In the genomic region with DNA sequence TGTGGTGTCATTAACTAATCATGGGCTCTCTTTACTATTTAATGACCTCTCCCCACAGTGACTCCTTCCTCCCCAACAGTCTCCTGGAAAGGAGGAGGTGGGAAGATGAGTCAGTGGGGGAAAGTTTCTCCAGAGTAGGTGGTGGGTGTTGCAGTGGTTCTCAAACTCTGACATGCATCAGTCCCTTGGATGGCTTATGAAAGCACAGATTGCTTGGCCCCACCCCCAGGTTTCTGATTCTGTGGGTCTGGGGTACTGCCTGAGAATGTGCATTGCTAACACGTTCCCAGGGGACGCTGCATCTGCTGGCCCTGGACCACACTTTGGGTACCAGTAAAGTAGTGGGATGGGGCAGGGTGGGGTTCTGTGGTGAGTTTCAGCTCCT, we compare ENCODE assay signal across 9 cellular contexts. TPM values are rescaled to one million over a fixed set of nuclear protein-coding genes. Genes with fewer than 3 reads are reported as not detected.
DNase-seq lines count a peak whose midpoint lies in the region; ATAC-seq lines count a peak whose summit lies in the region.
"Had no signal": no experiment of that assay in that cellular context is flagged by ENCODE, and none has a peak within 500 bp of the region (broad histone marks: within the 10 kb centered on the region; RNA-seq: fewer than 3 reads in every experiment).

No MANE protein-coding gene starts in this region.

- no peaks in the 10 kb centered on the region for H3K27me3 ChIP-seq in esophagus (ENCODE audit: control insufficient read depth in 1 of 2, insufficient read depth in 2 of 2, low read length in 2 of 2)
- H3K27me3 ChIP-seq: cardiac muscle cell had no signal

- no peaks in the 10 kb centered on the region for H3K9me3 Mint-ChIP-seq in T-helper 2 cell treated with Interferon-gamma antibody and Interleukin-4, amounts not matched to agents 5 μg/mL and 100 μg/mL, for 36 hours
- no peaks in the 10 kb centered on the region for H3K9me3 Mint-ChIP-seq in stimulated activated memory B cell treated with anti-CD40 and anti-IgM and Interleukin-4, amounts not matched to agents 10 μg/mL and 1 μg/mL and 100 μg/mL, for 72 hours

- ATAC-seq in GM21723 (IDR thresholded peaks at IDR 0.05; ENCODE audit: unreplicated experiment): peak; percentile 21
- ATAC-seq in stimulated activated memory B cell treated with anti-CD40 and anti-IgM and Interleukin-4, amounts not matched to agents 10 μg/mL and 1 μg/mL and 100 μg/mL, for 72 hours: no peak

- H3K36me3 ChIP-seq in esophagus (ENCODE audit: control insufficient read depth in 2 of 2, insufficient read depth in 2 of 2, low read length in 1 of 2): peaks cover 0 to 7% of the 10 kb centered on the region in 2 donors
- H3K36me3 ChIP-seq: cardiac muscle cell had no signal

- peaks cover 82% of the 10 kb centered on the region for H3K4me1 Mint-ChIP-seq in T-helper 2 cell treated with Interferon-gamma antibody and Interleukin-4, amounts not matched to agents 5 μg/mL and 100 μg/mL, for 36 hours (ENCODE audit: low read depth)
- peaks cover 95% of the 10 kb centered on the region for H3K4me1 Mint-ChIP-seq in stimulated activated memory B cell treated with anti-CD40 and anti-IgM and Interleukin-4, amounts not matched to agents 10 μg/mL and 1 μg/mL and 100 μg/mL, for 72 hours

- peaks cover 49% of the 10 kb centered on the region for H3K36me3 Mint-ChIP-seq in T-helper 2 cell treated with Interferon-gamma antibody and Interleukin-4, amounts not matched to agents 5 μg/mL and 100 μg/mL, for 36 hours (ENCODE audit: low read depth)
- H3K36me3 Mint-ChIP-seq in stimulated activated memory B cell treated with anti-CD40 and anti-IgM and Interleukin-4, amounts not matched to agents 10 μg/mL and 1 μg/mL and 100 μg/mL, for 72 hours: peaks cover 75% of the 10 kb centered on the region

- H3K9me3 ChIP-seq in esophagus (ENCODE audit: control insufficient read depth in 2 of 2, insufficient read depth in 1 of 2, low read depth in 1 of 2, low read length in 1 of 2): no peaks in the 10 kb centered on the region

- H3K27me3 Mint-ChIP-seq in T-helper 2 cell treated with Interferon-gamma antibody and Interleukin-4, amounts not matched to agents 5 μg/mL and 100 μg/mL, for 36 hours (ENCODE audit: low read depth): no peaks in the 10 kb centered on the region
- H3K27me3 Mint-ChIP-seq in stimulated activated memory B cell treated with anti-CD40 and anti-IgM and Interleukin-4, amounts not matched to agents 10 μg/mL and 1 μg/mL and 100 μg/mL, for 72 hours: no peaks in the 10 kb centered on the region

- H3K4me3 Mint-ChIP-seq in T-helper 2 cell treated with Interferon-gamma antibody and Interleukin-4, amounts not matched to agents 5 μg/mL and 100 μg/mL, for 36 hours: peak overlapping the region; percentile 82
- H3K4me3 Mint-ChIP-seq in stimulated activated memory B cell treated with anti-CD40 and anti-IgM and Interleukin-4, amounts not matched to agents 10 μg/mL and 1 μg/mL and 100 μg/mL, for 72 hours: peak overlapping the region; percentile 36

- H3K27ac Mint-ChIP-seq in T-helper 2 cell treated with Interferon-gamma antibody and Interleukin-4, amounts not matched to agents 5 μg/mL and 100 μg/mL, for 36 hours: peak overlapping the region; percentile 90
- H3K27ac Mint-ChIP-seq in stimulated activated memory B cell treated with anti-CD40 and anti-IgM and Interleukin-4, amounts not matched to agents 10 μg/mL and 1 μg/mL and 100 μg/mL, for 72 hours: peak overlapping the region; percentile 84

- peaks cover 27 to 64% of the 10 kb centered on the region in 2 donors for H3K4me1 ChIP-seq in esophagus (ENCODE audit: control insufficient read depth in 2 of 2, insufficient read depth in 2 of 2, low read length in 1 of 2)

- peak overlapping the region; percentile 83 to 84 for H3K27ac ChIP-seq in esophagus (ENCODE audit: low read depth in 2 of 2, low read length in 1 of 2)
- H3K27ac ChIP-seq: cardiac muscle cell had no signal

- 73 to 83% methylated on average over 2 of the region's 2 CpGs for WGBS in esophagus, 2 donors

- H3K4me3 ChIP-seq in esophagus (ENCODE audit: low read depth in 1 of 2, low read length in 2 of 2): no peak overlapping the region
- H3K4me3 ChIP-seq: cardiac muscle cell had no signal

- peak; percentile 78 for DNase-seq in T-helper 2 cell treated with Interferon-gamma antibody and Interleukin-4, amounts not matched to agents 5 μg/mL and 100 μg/mL, for 36 hours (ENCODE audit: low spot score)
- no peak for DNase-seq in NCI-H1930 (lab: John Stamatoyannopoulos, UW)
- no peak for DNase-seq in DMS 273 (lab: John Stamatoyannopoulos, UW; ENCODE audit: unreplicated experiment)
- no peak for DNase-seq in NCI-H345 (lab: John Stamatoyannopoulos, UW)
- DNase-seq: NCI-H69 had no signal

RNA-seq across cellular contexts. Expression of gene CD82, which starts 9.8 kb away (rescaled TPM):
- 100 to 1,000 TPM; 123 to 266 TPM for polyA plus RNA-seq in esophagus
